Comparison of ENCODE assay signal across 10 cellular contexts in genomic region chr11:101127348-101127698, GRCh38. TPM values are rescaled to one million over a fixed set of nuclear protein-coding genes. Genes with fewer than 3 reads are reported as not detected.
DNase-seq lines count a peak whose midpoint lies in the region; ATAC-seq and TF ChIP-seq lines count a peak whose summit lies in the region.
"Had no signal": no experiment of that assay in that cellular context is flagged by ENCODE, and none has a peak within 500 bp of the region (broad histone marks: within the 10 kb centered on the region; RNA-seq: fewer than 3 reads in every experiment).

No MANE protein-coding gene starts in this region.

- no TSS peak for BruUV-seq in A673 (replicated peaks; lab: Mats Ljungman, UMichigan)

- ATAC-seq in naive B cell (ENCODE audit: low read depth in 2 of 2) = peak; percentile 41 to 52
- no peak for ATAC-seq in GM21423 (IDR thresholded peaks at IDR 0.05; ENCODE audit: unreplicated experiment)

- CTCF ChIA-PET in A673 (lab: Charles Lee) = no interaction called here

- H3K27me3 Mint-ChIP-seq in IgD-negative memory B cell = peaks cover 45% of the 10 kb centered on the region
- peaks cover 46 to 73% (median 50%) of the 10 kb centered on the region in 3 donors for H3K27me3 Mint-ChIP-seq in naive B cell

- POLR2A ChIA-PET in A673 (lab: Charles Lee; ENCODE audit: low non-redundant PET) = no interaction called here

- H3K4me1 Mint-ChIP-seq in IgD-negative memory B cell (peaks cover 0 to 12% (median 5%) of the 10 kb centered on the region in 3 donors), naive B cell (peaks cover 4 to 15% (median 14%) of the 10 kb centered on the region in 3 donors)

- peaks cover 89% of the 10 kb centered on the region for H3K27me3 ChIP-seq in A673 (replicated peaks; ENCODE audit: insufficient read depth, low read depth, low read length, poor library complexity)

- no peak overlapping the region for H3K27ac Mint-ChIP-seq in IgD-negative memory B cell
- no peak overlapping the region for H3K27ac Mint-ChIP-seq in naive B cell

- DNase-seq in A673 (ENCODE audit: low spot score) (peak; percentile 7), fibroblast of villous mesenchyme (ENCODE audit: low read depth) (peak; percentile 17), naive B cell (no peak), activated T-cell treated with anti-CD3 and anti-CD28 coated beads for 4 hours (no peak)
- DNase-seq in activated CD4-positive, alpha-beta T cell treated with anti-CD3 and anti-CD28 coated beads, Interleukin-2, amount 50 U/mL, for 1 hour = no peak
- DNase-seq in activated CD8-positive, alpha-beta memory T cell treated with anti-CD3 and anti-CD28 coated beads, Interleukin-2, amount 50 U/mL, for 48 hours = no peak
- DNase-seq: DND-41 had no signal

- H3K9me3 ChIP-seq in A673 (ENCODE audit: low read depth, low read length, poor library complexity, severe bottlenecking) = no peaks in the 10 kb centered on the region

- no peak overlapping the region for H3K27ac ChIP-seq in A673 (ENCODE audit: low read depth, low read length, poor library complexity, severe bottlenecking)
- H3K27ac ChIP-seq: epithelial cell of prostate had no signal

- no peaks in the 10 kb centered on the region for H3K36me3 ChIP-seq in A673 (ENCODE audit: insufficient read depth, low read length, poor library complexity, severe bottlenecking)

- peak overlapping the region; percentile 27 for H3K4me3 ChIP-seq in A673 (ENCODE audit: low read depth, low read length, poor library complexity, severe bottlenecking)
- peak overlapping the region; percentile 57 for H3K4me3 ChIP-seq in fibroblast of villous mesenchyme (ENCODE audit: low read depth, low read length)

- H3K4me3 Mint-ChIP-seq in IgD-negative memory B cell = peak overlapping the region in 3 of 4 donors; percentile 63 to 81 (median 80)
- peak overlapping the region in 6 of 8 donors; percentile 33 to 83 (median 73) for H3K4me3 Mint-ChIP-seq in naive B cell

- intact Hi-C loops in A673 (cut with micrococcal nuclease; ENCODE audit: unreplicated experiment) = no loop called here

- TF ChIP-seq CTCF in A673 (conservative IDR thresholded peaks at IDR 0.05; ENCODE audit: low read depth, low read length) (no peak), fibroblast of villous mesenchyme (IDR thresholded peaks at IDR 0.05; ENCODE audit: insufficient read depth, low read depth, low read length) (no peak)

- H3K9me3 Mint-ChIP-seq in IgD-negative memory B cell (peaks cover 0 to 5% (median 4%) of the 10 kb centered on the region in 3 donors), naive B cell (peaks cover 0 to 14% (median 2%) of the 10 kb centered on the region in 7 donors)

- peaks cover 2% of the 10 kb centered on the region for H3K36me3 Mint-ChIP-seq in IgD-negative memory B cell
- H3K36me3 Mint-ChIP-seq in naive B cell = no peaks in the 10 kb centered on the region

- H3K4me1 ChIP-seq in A673 (ENCODE audit: insufficient read depth, low read length, poor library complexity, severe bottlenecking) = peaks cover 18% of the 10 kb centered on the region

RNA-seq across cellular contexts. Expression of gene PGR, which starts 2.3 kb away (rescaled TPM):
- total RNA-seq in A673 (2021) = 0.15 and 0.24 TPM in 2 replicates
- polyA plus RNA-seq in IgD-negative memory B cell = not detected
- total RNA-seq in fibroblast of villous mesenchyme = 4.5 and 6.9 TPM in 2 replicates
- under 1 TPM in 1 of 6 donors, not detected in 5; 0.26 TPM for polyA plus RNA-seq in naive B cell (ENCODE audit: low read depth in 6 of 6)

Comparison
In these comparisons a context has a peak if more than half of its experiments do, and no peak if none do; other contexts are left out.
1. DNase-seq: peak in A673 (single experiment) and fibroblast of villous mesenchyme (single experiment); none in naive B cell (single experiment), activated CD4-positive, alpha-beta T cell treated with anti-CD3 and anti-CD28 coated beads, Interleukin-2, amount 50 U/mL, for 1 hour (single experiment), activated T-cell treated with anti-CD3 and anti-CD28 coated beads for 4 hours (single experiment) and activated CD8-positive, alpha-beta memory T cell treated with anti-CD3 and anti-CD28 coated beads, Interleukin-2, amount 50 U/mL, for 48 hours (single experiment).